In the genomic region with DNA sequence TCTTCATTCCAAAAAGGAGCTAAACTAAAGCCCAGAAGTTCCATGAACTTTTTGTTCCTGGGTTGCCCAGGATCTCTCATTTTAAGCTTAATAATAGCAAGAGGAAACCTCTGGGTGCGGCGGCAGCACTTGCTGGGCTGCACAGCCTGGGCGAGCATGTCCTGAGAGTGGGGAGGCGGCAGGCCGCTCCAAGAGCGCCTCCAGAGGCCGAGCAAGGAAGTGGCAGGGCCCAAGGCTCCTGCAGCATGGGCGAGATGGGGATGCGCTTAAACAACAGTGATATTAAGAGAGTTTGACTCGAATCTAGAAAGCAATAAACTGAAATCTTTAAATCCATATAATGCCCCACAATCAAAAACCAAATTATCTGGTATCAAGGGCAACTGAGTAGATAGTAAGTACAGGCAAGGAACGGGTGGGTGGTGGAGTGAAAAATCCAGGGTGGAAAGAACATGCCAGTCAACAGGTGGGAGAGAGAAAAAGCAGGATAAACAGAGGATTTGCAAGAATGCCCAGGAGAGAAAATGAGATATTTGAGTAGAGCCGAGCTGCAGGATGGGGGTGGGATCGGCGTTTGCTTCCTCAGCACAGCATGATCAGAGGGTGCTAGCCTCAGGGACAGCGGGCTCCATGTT, we compare ENCODE assay signal across 1 cellular context.
TF ChIP-seq lines count a peak whose summit lies in the region.

No MANE protein-coding gene starts in this region.

TF ChIP-seq in SK-N-SH, 30 proteins besides CTCF, POLR2A, EP300 and RAD21 (continued from another document):
- no peak for TF ChIP-seq REST (IDR thresholded peaks at IDR 0.05; ENCODE audit: low read depth, low read length)
- no peak for TF ChIP-seq YY1 (IDR thresholded peaks at IDR 0.05; ENCODE audit: low read depth)
- TF ChIP-seq, protein P1, sequence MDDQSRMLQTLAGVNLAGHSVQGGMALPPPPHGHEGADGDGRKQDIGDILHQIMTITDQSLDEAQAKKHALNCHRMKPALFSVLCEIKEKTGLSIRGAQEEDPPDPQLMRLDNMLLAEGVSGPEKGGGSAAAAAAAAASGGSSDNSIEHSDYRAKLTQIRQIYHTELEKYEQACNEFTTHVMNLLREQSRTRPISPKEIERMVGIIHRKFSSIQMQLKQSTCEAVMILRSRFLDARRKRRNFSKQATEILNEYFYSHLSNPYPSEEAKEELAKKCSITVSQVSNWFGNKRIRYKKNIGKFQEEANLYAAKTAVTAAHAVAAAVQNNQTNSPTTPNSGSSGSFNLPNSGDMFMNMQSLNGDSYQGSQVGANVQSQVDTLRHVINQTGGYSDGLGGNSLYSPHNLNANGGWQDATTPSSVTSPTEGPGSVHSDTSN (IDR thresholded peaks at IDR 0.05), result no peak
- TF ChIP-seq NRF1 (IDR thresholded peaks at IDR 0.05; ENCODE audit: low read depth, low read length), result no peak
- TF ChIP-seq RXRA (IDR thresholded peaks at IDR 0.05; ENCODE audit: borderline replicate concordance, low read depth), result no peak
- no peak for TF ChIP-seq RFX5 (IDR thresholded peaks at IDR 0.05; ENCODE audit: low read length)
- no peak for TF ChIP-seq SIN3A (IDR thresholded peaks at IDR 0.05; ENCODE audit: borderline replicate concordance, low read depth, low read length)
- no peak for TF ChIP-seq TEAD4 (IDR thresholded peaks at IDR 0.05; ENCODE audit: borderline replicate concordance, insufficient read depth)
- TF ChIP-seq IRF3 (IDR thresholded peaks at IDR 0.05; ENCODE audit: low read depth, low read length), result no peak
- TF ChIP-seq USF1 (IDR thresholded peaks at IDR 0.05; ENCODE audit: borderline replicate concordance, low read depth), result no peak
TF ChIP-seq in SK-N-SH: peak in this region for 0.
